In the genomic region with DNA sequence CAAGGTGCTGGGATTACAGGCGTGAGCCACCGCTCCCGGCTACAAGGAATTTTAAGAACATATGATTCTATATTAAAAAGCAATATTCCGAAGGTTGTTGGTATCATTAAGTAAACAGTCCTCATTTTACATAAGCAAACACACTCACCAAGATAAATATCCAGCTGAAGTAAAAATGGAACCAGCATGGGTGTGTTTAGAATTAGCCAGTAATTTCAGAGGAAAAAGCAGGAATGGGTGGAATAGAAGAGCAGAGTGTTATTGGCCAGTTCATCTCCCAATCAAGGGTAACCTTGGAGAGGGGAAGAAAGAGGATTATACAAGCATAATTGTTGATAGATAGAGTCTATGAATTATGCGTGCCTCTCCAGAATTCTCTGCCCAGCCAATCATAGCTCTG, we compare ENCODE assay signal across 38 cellular contexts. TPM values are rescaled to one million over a fixed set of nuclear protein-coding genes. Genes with fewer than 3 reads are reported as not detected.
"Had no signal": no experiment of that assay in that cellular context is flagged by ENCODE, and none has a peak within 500 bp of the region (broad histone marks: within the 10 kb centered on the region; RNA-seq: fewer than 3 reads in every experiment).

No MANE protein-coding gene starts in this region.

- H3K27me3 ChIP-seq: cardiac muscle cell had no signal

- H3K9me3 Mint-ChIP-seq: activated B cell treated with CpG ODN at 0.5 μM for 24 hours; activated CD4-positive, alpha-beta memory T cell treated with anti-CD3 and anti-CD28 coated beads, Interleukin-2, amount 10 ng/mL, durations not matched to agents 7 days and 5 days; activated CD4-positive, alpha-beta T cell treated with anti-CD3 and anti-CD28 coated beads, Interleukin-2, amount 10 ng/mL, durations not matched to agents 7 days and 5 days; activated naive CD4-positive, alpha-beta T cell treated with anti-CD3 and anti-CD28 coated beads, Interleukin-2, amount 10 ng/mL, durations not matched to agents 7 days and 5 days; activated naive CD4-positive, alpha-beta T cell treated with anti-CD3 and anti-CD28 coated beads, Interleukin-2, amount 50 U/mL, for 24 hours; activated naive CD8-positive, alpha-beta T cell treated with anti-CD3 and anti-CD28 coated beads, Interleukin-2, amount 10 ng/mL, durations not matched to agents 7 days and 5 days; activated naive CD8-positive, alpha-beta T cell treated with anti-CD3 and anti-CD28 coated beads, Interleukin-2, amount 50 U/mL, for 24 hours; activated T-cell treated with anti-CD3 and anti-CD28 coated beads, Interleukin-2, amount 50 U/mL, for 24 hours; activated T-helper 2 cell treated with anti-CD3 and anti-CD28 coated beads, Interferon-gamma antibody, Interleukin-2, Interleukin-4, amounts not matched to agents 10 μg/mL and 5 μg/mL and 100 μg/mL, durations not matched to agents 14 hours and 24 hours and 36 hours; brain; central memory CD8-positive, alpha-beta T cell; T-helper 1 cell treated with Interleukin-12 subunit alpha and Interleukin-12 subunit beta and Interleukin-4 antibody, amounts not matched to agents 30 μg/mL and 1 μg/mL, for 36 hours; T-helper 2 cell treated with Interferon-gamma antibody and Interleukin-4, amounts not matched to agents 5 μg/mL and 100 μg/mL, for 36 hours had no signal

- H3K4me3 ChIP-seq: cardiac muscle cell had no signal

- H3K36me3 ChIP-seq: cardiac muscle cell had no signal

- DNase-seq: activated B cell treated with CpG ODN at 0.5 μM for 24 hours; activated CD4-positive, alpha-beta memory T cell treated with anti-CD3 and anti-CD28 coated beads, Interleukin-2, amount 10 ng/mL, durations not matched to agents 7 days and 5 days; activated CD4-positive, alpha-beta T cell treated with anti-CD3 and anti-CD28 coated beads for 48 hours; activated CD4-positive, alpha-beta T cell treated with anti-CD3 and anti-CD28 coated beads, Interleukin-2, amount 10 ng/mL, durations not matched to agents 7 days and 5 days; activated CD4-positive, alpha-beta T cell treated with anti-CD3 and anti-CD28 coated beads, Interleukin-2, amount 50 U/mL, for 48 hours; activated CD4-positive, CD25-positive, alpha-beta regulatory T cell treated with anti-CD3 and anti-CD28 coated beads, Interleukin-2, amount 50 U/mL, for 72 hours; activated CD8-positive, alpha-beta memory T cell treated with anti-CD3 and anti-CD28 coated beads for 24 hours; activated CD8-positive, alpha-beta memory T cell treated with anti-CD3 and anti-CD28 coated beads, Interleukin-2, amount 10 ng/mL, durations not matched to agents 7 days and 5 days; activated CD8-positive, alpha-beta memory T cell treated with anti-CD3 and anti-CD28 coated beads, Interleukin-2, amount 50 U/mL, for 48 hours; activated CD8-positive, alpha-beta T cell treated with anti-CD3 and anti-CD28 coated beads, Interleukin-2, amount 10 ng/mL, durations not matched to agents 7 days and 5 days; activated effector memory CD4-positive, alpha-beta T cell treated with Interleukin-2 at 50 U/mL for 16 hours; activated gamma-delta T cell; activated naive CD4-positive, alpha-beta T cell treated with anti-CD3 and anti-CD28 coated beads, Interleukin-2, amount 10 ng/mL, durations not matched to agents 7 days and 5 days; activated naive CD4-positive, alpha-beta T cell treated with Interleukin-2 at 50 U/mL for 16 hours; activated naive CD8-positive, alpha-beta T cell treated with anti-CD3 and anti-CD28 coated beads, Interleukin-2, amount 10 ng/mL, durations not matched to agents 7 days and 5 days; activated naive CD8-positive, alpha-beta T cell treated with anti-CD3 and anti-CD28 coated beads, Interleukin-2, amount 50 U/mL, for 24 hours; activated T-cell treated with anti-CD3 and anti-CD28 coated beads, Interleukin-2, amount 50 U/mL, for 24 hours; activated T-cell treated with anti-CD3 and anti-CD28 coated beads, Interleukin-2, amount 50 U/mL, for 48 hours; amygdala; aorta; caudate nucleus; cerebellar nuclear complex; T-helper 1 cell; T-helper 2 cell; T-helper 9 cell had no signal

- H3K4me1 Mint-ChIP-seq: activated B cell treated with CpG ODN at 0.5 μM for 24 hours; activated CD4-positive, alpha-beta memory T cell treated with anti-CD3 and anti-CD28 coated beads, Interleukin-2, amount 10 ng/mL, durations not matched to agents 7 days and 5 days; activated CD4-positive, alpha-beta T cell treated with anti-CD3 and anti-CD28 coated beads, Interleukin-2, amount 10 ng/mL, durations not matched to agents 7 days and 5 days; activated naive CD4-positive, alpha-beta T cell treated with anti-CD3 and anti-CD28 coated beads, Interleukin-2, amount 10 ng/mL, durations not matched to agents 7 days and 5 days; activated naive CD4-positive, alpha-beta T cell treated with anti-CD3 and anti-CD28 coated beads, Interleukin-2, amount 50 U/mL, for 24 hours; activated naive CD8-positive, alpha-beta T cell treated with anti-CD3 and anti-CD28 coated beads, Interleukin-2, amount 10 ng/mL, durations not matched to agents 7 days and 5 days; activated naive CD8-positive, alpha-beta T cell treated with anti-CD3 and anti-CD28 coated beads, Interleukin-2, amount 50 U/mL, for 24 hours; central memory CD8-positive, alpha-beta T cell had no signal

- FAIRE-seq: astrocyte, bronchial epithelial cell, TTC549 had no signal

- H3K27ac ChIP-seq: cardiac muscle cell had no signal

- H3K36me3 Mint-ChIP-seq: activated CD8-positive, alpha-beta memory T cell treated with anti-CD3 and anti-CD28 coated beads, Interleukin-2, amount 10 ng/mL, durations not matched to agents 7 days and 5 days; activated naive CD4-positive, alpha-beta T cell treated with anti-CD3 and anti-CD28 coated beads, Interleukin-2, amount 10 ng/mL, durations not matched to agents 7 days and 5 days; activated naive CD4-positive, alpha-beta T cell treated with anti-CD3 and anti-CD28 coated beads, Interleukin-2, amount 50 U/mL, for 24 hours; activated naive CD8-positive, alpha-beta T cell; activated naive CD8-positive, alpha-beta T cell treated with anti-CD3 and anti-CD28 coated beads, Interleukin-2, amount 10 ng/mL, durations not matched to agents 7 days and 5 days; brain had no signal

- H3K27me3 Mint-ChIP-seq: activated naive CD8-positive, alpha-beta T cell treated with anti-CD3 and anti-CD28 coated beads, Interleukin-2, amount 50 U/mL, for 24 hours; brain had no signal

- H3K27ac Mint-ChIP-seq: activated B cell treated with CpG ODN at 0.5 μM for 24 hours; activated CD4-positive, alpha-beta memory T cell treated with anti-CD3 and anti-CD28 coated beads, Interleukin-2, amount 10 ng/mL, durations not matched to agents 7 days and 5 days; activated CD4-positive, alpha-beta T cell treated with anti-CD3 and anti-CD28 coated beads, Interleukin-2, amount 10 ng/mL, durations not matched to agents 7 days and 5 days; activated CD8-positive, alpha-beta memory T cell treated with anti-CD3 and anti-CD28 coated beads, Interleukin-2, amount 10 ng/mL, durations not matched to agents 7 days and 5 days; activated CD8-positive, alpha-beta T cell treated with anti-CD3 and anti-CD28 coated beads, Interleukin-2, amount 10 ng/mL, durations not matched to agents 7 days and 5 days; activated naive CD4-positive, alpha-beta T cell treated with anti-CD3 and anti-CD28 coated beads, Interleukin-2, amount 10 ng/mL, durations not matched to agents 7 days and 5 days; activated naive CD4-positive, alpha-beta T cell treated with anti-CD3 and anti-CD28 coated beads, Interleukin-2, amount 50 U/mL, for 24 hours; activated naive CD8-positive, alpha-beta T cell; activated naive CD8-positive, alpha-beta T cell treated with anti-CD3 and anti-CD28 coated beads, Interleukin-2, amount 10 ng/mL, durations not matched to agents 7 days and 5 days; activated naive CD8-positive, alpha-beta T cell treated with anti-CD3 and anti-CD28 coated beads, Interleukin-2, amount 50 U/mL, for 24 hours; activated T-cell treated with anti-CD3 and anti-CD28 coated beads, Interleukin-2, amount 50 U/mL, for 24 hours; activated T-helper 2 cell treated with anti-CD3 and anti-CD28 coated beads, Interferon-gamma antibody, Interleukin-2, Interleukin-4, amounts not matched to agents 10 μg/mL and 5 μg/mL and 100 μg/mL, durations not matched to agents 14 hours and 24 hours and 36 hours; brain; T-helper 1 cell treated with Interleukin-12 subunit alpha and Interleukin-12 subunit beta and Interleukin-4 antibody, amounts not matched to agents 30 μg/mL and 1 μg/mL, for 36 hours; T-helper 2 cell treated with Interferon-gamma antibody and Interleukin-4, amounts not matched to agents 5 μg/mL and 100 μg/mL, for 36 hours had no signal

- H3K4me3 Mint-ChIP-seq: activated B cell treated with CpG ODN at 0.5 μM for 24 hours; activated CD4-positive, alpha-beta memory T cell treated with anti-CD3 and anti-CD28 coated beads, Interleukin-2, amount 10 ng/mL, durations not matched to agents 7 days and 5 days; activated CD4-positive, alpha-beta T cell treated with anti-CD3 and anti-CD28 coated beads, Interleukin-2, amount 10 ng/mL, durations not matched to agents 7 days and 5 days; activated CD8-positive, alpha-beta memory T cell treated with anti-CD3 and anti-CD28 coated beads, Interleukin-2, amount 10 ng/mL, durations not matched to agents 7 days and 5 days; activated CD8-positive, alpha-beta T cell treated with anti-CD3 and anti-CD28 coated beads, Interleukin-2, amount 10 ng/mL, durations not matched to agents 7 days and 5 days; activated naive CD4-positive, alpha-beta T cell treated with anti-CD3 and anti-CD28 coated beads, Interleukin-2, amount 10 ng/mL, durations not matched to agents 7 days and 5 days; activated naive CD4-positive, alpha-beta T cell treated with anti-CD3 and anti-CD28 coated beads, Interleukin-2, amount 50 U/mL, for 24 hours; activated naive CD8-positive, alpha-beta T cell; activated naive CD8-positive, alpha-beta T cell treated with anti-CD3 and anti-CD28 coated beads, Interleukin-2, amount 10 ng/mL, durations not matched to agents 7 days and 5 days; activated naive CD8-positive, alpha-beta T cell treated with anti-CD3 and anti-CD28 coated beads, Interleukin-2, amount 50 U/mL, for 24 hours; activated T-cell treated with anti-CD3 and anti-CD28 coated beads, Interleukin-2, amount 50 U/mL, for 24 hours; brain; central memory CD8-positive, alpha-beta T cell; T-helper 1 cell treated with Interleukin-12 subunit alpha and Interleukin-12 subunit beta and Interleukin-4 antibody, amounts not matched to agents 30 μg/mL and 1 μg/mL, for 36 hours; T-helper 2 cell treated with Interferon-gamma antibody and Interleukin-4, amounts not matched to agents 5 μg/mL and 100 μg/mL, for 36 hours had no signal

- ATAC-seq: activated CD8-positive, alpha-beta memory T cell treated with anti-CD3 and anti-CD28 coated beads, Interleukin-2, amount 10 ng/mL, durations not matched to agents 7 days and 5 days; activated CD8-positive, alpha-beta T cell treated with anti-CD3 and anti-CD28 coated beads, Interleukin-2, amount 10 ng/mL, durations not matched to agents 7 days and 5 days; activated naive CD8-positive, alpha-beta T cell treated with anti-CD3 and anti-CD28 coated beads, Interleukin-2, amount 50 U/mL, for 24 hours had no signal

RNA-seq across cellular contexts. Expression of a gene that starts 31.7 kb away (rescaled TPM):
- total RNA-seq: activated B cell treated with CpG ODN at 0.5 μM for 24 hours; activated CD4-positive, alpha-beta memory T cell treated with anti-CD3 and anti-CD28 coated beads, Interleukin-2, amount 10 ng/mL, durations not matched to agents 7 days and 5 days; activated CD4-positive, alpha-beta T cell treated with anti-CD3 and anti-CD28 coated beads, Interleukin-2, amount 10 ng/mL, durations not matched to agents 7 days and 5 days; activated CD8-positive, alpha-beta memory T cell treated with anti-CD3 and anti-CD28 coated beads, Interleukin-2, amount 10 ng/mL, durations not matched to agents 7 days and 5 days; activated CD8-positive, alpha-beta T cell treated with anti-CD3 and anti-CD28 coated beads, Interleukin-2, amount 10 ng/mL, durations not matched to agents 7 days and 5 days; activated naive CD8-positive, alpha-beta T cell treated with anti-CD3 and anti-CD28 coated beads, Interleukin-2, amount 10 ng/mL, durations not matched to agents 7 days and 5 days; activated T-helper 2 cell treated with anti-CD3 and anti-CD28 coated beads, Interferon-gamma antibody, Interleukin-2, Interleukin-4, amounts not matched to agents 10 μg/mL and 5 μg/mL and 100 μg/mL, durations not matched to agents 14 hours and 24 hours and 36 hours; bronchial epithelial cell; chondrocyte had no signal
- polyA plus RNA-seq: aorta had no signal

RNA-seq across cellular contexts. Expression of a gene that starts 35.4 kb away (rescaled TPM):
- total RNA-seq: activated B cell treated with CpG ODN at 0.5 μM for 24 hours; activated CD4-positive, alpha-beta memory T cell treated with anti-CD3 and anti-CD28 coated beads, Interleukin-2, amount 10 ng/mL, durations not matched to agents 7 days and 5 days; activated CD4-positive, alpha-beta T cell treated with anti-CD3 and anti-CD28 coated beads, Interleukin-2, amount 10 ng/mL, durations not matched to agents 7 days and 5 days; activated CD8-positive, alpha-beta memory T cell treated with anti-CD3 and anti-CD28 coated beads, Interleukin-2, amount 10 ng/mL, durations not matched to agents 7 days and 5 days; activated CD8-positive, alpha-beta T cell treated with anti-CD3 and anti-CD28 coated beads, Interleukin-2, amount 10 ng/mL, durations not matched to agents 7 days and 5 days; activated naive CD8-positive, alpha-beta T cell treated with anti-CD3 and anti-CD28 coated beads, Interleukin-2, amount 10 ng/mL, durations not matched to agents 7 days and 5 days; activated T-helper 2 cell treated with anti-CD3 and anti-CD28 coated beads, Interferon-gamma antibody, Interleukin-2, Interleukin-4, amounts not matched to agents 10 μg/mL and 5 μg/mL and 100 μg/mL, durations not matched to agents 14 hours and 24 hours and 36 hours; aorta; astrocyte; bronchial epithelial cell; cardiac muscle cell; chondrocyte had no signal
- polyA plus RNA-seq: adipose tissue, aorta, cardiac muscle cell had no signal

RNA-seq across cellular contexts. Expression of a gene that starts 35.4 kb away (rescaled TPM):
- total RNA-seq: activated B cell treated with CpG ODN at 0.5 μM for 24 hours; activated CD4-positive, alpha-beta memory T cell treated with anti-CD3 and anti-CD28 coated beads, Interleukin-2, amount 10 ng/mL, durations not matched to agents 7 days and 5 days; activated CD4-positive, alpha-beta T cell treated with anti-CD3 and anti-CD28 coated beads, Interleukin-2, amount 10 ng/mL, durations not matched to agents 7 days and 5 days; activated CD8-positive, alpha-beta memory T cell treated with anti-CD3 and anti-CD28 coated beads, Interleukin-2, amount 10 ng/mL, durations not matched to agents 7 days and 5 days; activated CD8-positive, alpha-beta T cell treated with anti-CD3 and anti-CD28 coated beads, Interleukin-2, amount 10 ng/mL, durations not matched to agents 7 days and 5 days; activated naive CD8-positive, alpha-beta T cell treated with anti-CD3 and anti-CD28 coated beads, Interleukin-2, amount 10 ng/mL, durations not matched to agents 7 days and 5 days; activated T-helper 2 cell treated with anti-CD3 and anti-CD28 coated beads, Interferon-gamma antibody, Interleukin-2, Interleukin-4, amounts not matched to agents 10 μg/mL and 5 μg/mL and 100 μg/mL, durations not matched to agents 14 hours and 24 hours and 36 hours; aorta; astrocyte; bronchial epithelial cell; cardiac muscle cell; chondrocyte had no signal
- polyA plus RNA-seq: aorta had no signal
